9 cellular contexts compared by ENCODE assay signal in genomic region chr12:109291531-109292341, GRCh38. TPM values are rescaled to one million over a fixed set of nuclear protein-coding genes. Genes with fewer than 3 reads are reported as not detected.
DNase-seq lines count a peak whose midpoint lies in the region; ATAC-seq and TF ChIP-seq lines count a peak whose summit lies in the region.
"Had no signal": no experiment of that assay in that cellular context is flagged by ENCODE, and none has a peak within 500 bp of the region (broad histone marks: within the 10 kb centered on the region; RNA-seq: fewer than 3 reads in every experiment).

No MANE protein-coding gene starts in this region.

- no peaks in the 10 kb centered on the region for H3K4me1 Mint-ChIP-seq in nephron

- H3K27me3 ChIP-seq in esophagus squamous epithelium = peaks cover 0 to 44% (median 0%) of the 10 kb centered on the region in 4 donors

- no peak for TF ChIP-seq CTCF in esophagus squamous epithelium (IDR thresholded peaks at IDR 0.05)
- no peak for TF ChIP-seq CTCF in nephron (IDR thresholded peaks at IDR 0.05; ENCODE audit: unreplicated experiment in 3 of 3)

- WGBS in esophagus squamous epithelium, 2 donors = 1 to 15% methylated on average over 4 to 8 of the region's 31 CpGs

- H3K36me3 Mint-ChIP-seq in nephron (ENCODE audit: low read depth) = no peaks in the 10 kb centered on the region

- peak; percentile 86 for DNase-seq in ELF-1 (ENCODE audit: low read depth, low spot score)
- peak; percentile 97 for DNase-seq in NCI-H524 (lab: John Stamatoyannopoulos, UW)
- DNase-seq in esophagus squamous epithelium (lab: John Stamatoyannopoulos, UW) = no peak
- DNase-seq in OCI-M1 (lab: John Stamatoyannopoulos, UW) = no peak
- no peak for DNase-seq in central memory CD4-positive, alpha-beta T cell

- intact Hi-C loops in esophagus squamous epithelium (cut with DNase I) = no loop called here

- no peak overlapping the region for H3K27ac Mint-ChIP-seq in nephron
- H3K27ac Mint-ChIP-seq: stimulated activated naive CD8-positive, alpha-beta T cell treated with anti-CD3 and anti-CD28 coated beads, Interleukin-15, Interleukin-2, amounts not matched to agents 100 ng/mL and 50 ng/mL, for 24 hours had no signal

- peak overlapping the region in 3 of 4 donors; percentile 14 to 53 (median 29) for H3K4me3 ChIP-seq in esophagus squamous epithelium

- ATAC-seq in HG02798 (IDR thresholded peaks at IDR 0.05; ENCODE audit: poor library complexity, unreplicated experiment) (no peak), GM19328 (IDR thresholded peaks at IDR 0.05; ENCODE audit: unreplicated experiment) (no peak)

- no peaks in the 10 kb centered on the region for H3K36me3 ChIP-seq in esophagus squamous epithelium

- peaks cover 5 to 13% (median 5%) of the 10 kb centered on the region in 3 donors for H3K4me1 ChIP-seq in esophagus squamous epithelium

- peaks cover 35% of the 10 kb centered on the region for H3K27me3 Mint-ChIP-seq in nephron (ENCODE audit: low read depth)

- H3K9me3 Mint-ChIP-seq in nephron = no peaks in the 10 kb centered on the region
- H3K9me3 Mint-ChIP-seq: stimulated activated naive CD8-positive, alpha-beta T cell treated with anti-CD3 and anti-CD28 coated beads, Interleukin-15, Interleukin-2, amounts not matched to agents 100 ng/mL and 50 ng/mL, for 24 hours had no signal

- peak overlapping the region in 2 of 4 donors; percentile 9 to 38 for H3K27ac ChIP-seq in esophagus squamous epithelium

- TF ChIP-seq POLR2A in esophagus squamous epithelium (IDR thresholded peaks at IDR 0.05) = no peak

- peak overlapping the region in 2 of 3 experiments; percentile 61 to 66 for H3K4me3 Mint-ChIP-seq in nephron
- H3K4me3 Mint-ChIP-seq: stimulated activated naive CD8-positive, alpha-beta T cell treated with anti-CD3 and anti-CD28 coated beads, Interleukin-15, Interleukin-2, amounts not matched to agents 100 ng/mL and 50 ng/mL, for 24 hours had no signal

- H3K9me3 ChIP-seq in esophagus squamous epithelium = no peaks in the 10 kb centered on the region

RNA-seq across cellular contexts. Expression of gene FOXN4, which starts 17.3 kb away (rescaled TPM):
- total RNA-seq in esophagus squamous epithelium = not detected

RNA-seq across cellular contexts. Expression of gene MYO1H, which starts 56.0 kb away (rescaled TPM):
- total RNA-seq in esophagus squamous epithelium = under 1 TPM in 3 of 4 donors, not detected in 1; 0.48 to 0.83 (median 0.62) TPM

Comparison
In these comparisons a context has a peak if more than half of its experiments do, and no peak if none do; other contexts are left out.
1. DNase-seq: peak in ELF-1 (single experiment) and NCI-H524 (2 of 2); none in esophagus squamous epithelium (single experiment), OCI-M1 (single experiment) and central memory CD4-positive, alpha-beta T cell (single experiment).